In genomic region chr18:44920441-44920840, GRCh38 we compare ENCODE assay signal across 20 cellular contexts.
"Had no signal": no experiment of that assay in that cellular context is flagged by ENCODE, and none has a peak within 500 bp of the region (broad histone marks: within the 10 kb centered on the region; RNA-seq: fewer than 3 reads in every experiment).

No MANE protein-coding gene starts in this region.

- DNase-seq: activated CD4-positive, alpha-beta T cell treated with anti-CD3 and anti-CD28 coated beads for 1 hour; activated CD4-positive, alpha-beta T cell treated with anti-CD3 and anti-CD28 coated beads, Interleukin-2, amount 50 U/mL, for 4 hours; activated gamma-delta T cell; adrenal gland; caudate nucleus; colonic mucosa; endodermal cell; foreskin keratinocyte; hypothalamus; left lung; spleen; stimulated activated naive CD4-positive, alpha-beta T cell; T-helper 1 cell; T-helper 9 cell; WERI-Rb-1 had no signal

- H3K4me1 ChIP-seq: colonic mucosa, foreskin keratinocyte had no signal

- H3K36me3 ChIP-seq: adrenal gland, colonic mucosa, left lung, spleen, WERI-Rb-1 had no signal

- ATAC-seq: activated naive CD4-positive, alpha-beta T cell treated with anti-CD3 and anti-CD28 coated beads, Interleukin-2, amount 50 U/mL, for 72 hours; foreskin keratinocyte; left lung; sciatic nerve had no signal

- H3K36me3 Mint-ChIP-seq: activated naive CD4-positive, alpha-beta T cell treated with anti-CD3 and anti-CD28 coated beads, Interleukin-2, amount 50 U/mL, for 72 hours; mesothelial cell of epicardium had no signal

- H3K27ac Mint-ChIP-seq: activated naive CD4-positive, alpha-beta T cell treated with anti-CD3 and anti-CD28 coated beads, Interleukin-2, amount 50 U/mL, for 72 hours; endodermal cell; mesothelial cell of epicardium had no signal

- H3K4me3 ChIP-seq: adrenal gland, colonic mucosa, left lung, spleen had no signal

- H3K27ac ChIP-seq: adrenal gland, colonic mucosa, epithelial cell of prostate, foreskin keratinocyte, left lung, spleen, WERI-Rb-1 had no signal

- H3K9me3 Mint-ChIP-seq: activated naive CD4-positive, alpha-beta T cell treated with anti-CD3 and anti-CD28 coated beads, Interleukin-2, amount 50 U/mL, for 72 hours; endodermal cell; mesothelial cell of epicardium; neural crest cell had no signal

- H3K27me3 ChIP-seq: adrenal gland, colonic mucosa, foreskin keratinocyte, left lung, spleen had no signal

- H3K9me3 ChIP-seq: adrenal gland, colonic mucosa, left lung, spleen had no signal

- H3K4me3 Mint-ChIP-seq: endodermal cell, mesothelial cell of epicardium, neural crest cell had no signal

- H3K4me1 Mint-ChIP-seq: mesothelial cell of epicardium had no signal
